ENCODE assay signal across 10 cellular contexts in genomic region chr15:60917469-60918130, GRCh38.
DNase-seq lines count a peak whose midpoint lies in the region; ATAC-seq and TF ChIP-seq lines count a peak whose summit lies in the region.
"Had no signal": no experiment of that assay in that cellular context is flagged by ENCODE, and none has a peak within 500 bp of the region (broad histone marks: within the 10 kb centered on the region; RNA-seq: fewer than 3 reads in every experiment).

No MANE protein-coding gene starts in this region.

- H3K4me2 ChIP-seq in GM23338 = no peak overlapping the region

- no peak overlapping the region for H3K27ac ChIP-seq in GM23338 (ENCODE audit: low read depth)
- H3K27ac ChIP-seq in coronary artery = peak overlapping the region; percentile 67 to 75
- peak overlapping the region; percentile 58 to 85 (median 82) for H3K27ac ChIP-seq in right lobe of liver
- H3K27ac ChIP-seq in skin epidermis = peak overlapping the region in 18 of 21 experiments; percentile 1 to 89 (median 63)
- H3K27ac ChIP-seq in brain microvascular endothelial cell = no peak overlapping the region

- DNase-seq in GM23338 (ENCODE audit: low spot score) (no peak), coronary artery (ENCODE audit: low spot score) (no peak), right lobe of liver (peak; percentile 62 to 84 (median 80)), brain microvascular endothelial cell (no peak), BE2C (no peak), NCI-H526 (lab: John Stamatoyannopoulos, UW) (no peak), DMS 273 treated with DMSO at 0.1 percent for 48 hours (lab: John Stamatoyannopoulos, UW) (no peak)

- H3K27ac Mint-ChIP-seq in GM23338 = peak overlapping the region; percentile 33; the same call in 1 of the 2 replicates

- no peaks in the 10 kb centered on the region for H3F3A ChIP-seq in GM23338 (replicated peaks; ENCODE audit: low read depth)

- H3K9me3 ChIP-seq in right lobe of liver (no peaks in the 10 kb centered on the region), BE2C (no peaks in the 10 kb centered on the region)

- no peaks in the 10 kb centered on the region for H3K27me3 Mint-ChIP-seq in GM23338 (ENCODE audit: insufficient read depth, low read depth, poor library complexity)

- no peaks in the 10 kb centered on the region for H3K9me3 Mint-ChIP-seq in GM23338
- H3K9me3 Mint-ChIP-seq: CD8-positive, alpha-beta memory T cell; stimulated activated effector memory CD8-positive, alpha-beta T cell treated with anti-CD3 and anti-CD28 coated beads, Interleukin-12 subunit alpha, Interleukin-12 subunit beta, amount 100 ng/mL, for 72 hours had no signal

- 17% methylated on average over 16 of the region's 16 CpGs for WGBS in right lobe of liver (ENCODE audit: insufficient coverage, low coverage, low lambda C conversion rate, missing lambda C conversion rate)

- no peak overlapping the region for H3K4me3 Mint-ChIP-seq in GM23338
- H3K4me3 Mint-ChIP-seq: stimulated activated effector memory CD8-positive, alpha-beta T cell treated with anti-CD3 and anti-CD28 coated beads, Interleukin-12 subunit alpha, Interleukin-12 subunit beta, amount 100 ng/mL, for 72 hours had no signal

- ATAC-seq in GM23338 (peak; percentile 15; the same call in 2 of the 3 replicates), right lobe of liver (peak; percentile 61 to 75 (median 70))

- intact Hi-C loops in right lobe of liver (cut with DNase I) = no loop called here

- H3K36me3 ChIP-seq in GM23338 (ENCODE audit: insufficient read depth) = no peaks in the 10 kb centered on the region
- H3K36me3 ChIP-seq in right lobe of liver = no peaks in the 10 kb centered on the region
- no peaks in the 10 kb centered on the region for H3K36me3 ChIP-seq in brain microvascular endothelial cell (replicated peaks)
- H3K36me3 ChIP-seq in BE2C = no peaks in the 10 kb centered on the region

- no peak for TF ChIP-seq CTCF in GM23338 (conservative IDR thresholded peaks at IDR 0.05; ENCODE audit: low read depth in 2 of 2)
- no peak for TF ChIP-seq CTCF in coronary artery (IDR thresholded peaks at IDR 0.05)
- TF ChIP-seq CTCF in right lobe of liver (IDR thresholded peaks at IDR 0.05) = no peak
- TF ChIP-seq CTCF in brain microvascular endothelial cell (IDR thresholded peaks at IDR 0.05; ENCODE audit: low read depth, low read length, missing control alignments) = no peak
- no peak for TF ChIP-seq CTCF in BE2C (IDR thresholded peaks at IDR 0.05; ENCODE audit: low read depth, low read length)

- no peaks in the 10 kb centered on the region for H3K9me2 ChIP-seq in GM23338 (ENCODE audit: insufficient read depth)

- peaks cover 13% of the 10 kb centered on the region for H3K4me1 ChIP-seq in GM23338 (ENCODE audit: insufficient read depth)
- H3K4me1 ChIP-seq in right lobe of liver = peaks cover 0 to 52% (median 16%) of the 10 kb centered on the region in 4 donors
- H3K4me1 ChIP-seq in BE2C = no peaks in the 10 kb centered on the region

- H3K4me3 ChIP-seq in GM23338 (no peak overlapping the region), coronary artery (peak overlapping the region; percentile 52), right lobe of liver (peak overlapping the region in 2 of 3 donors; percentile 14 to 17), skin epidermis (no peak overlapping the region), brain microvascular endothelial cell (ENCODE audit: low read depth, low read length) (no peak overlapping the region), BE2C (ENCODE audit: low read depth, low read length) (no peak overlapping the region)

- peaks cover 47% of the 10 kb centered on the region for H3K4me1 Mint-ChIP-seq in GM23338

- no peaks in the 10 kb centered on the region for H3K79me2 ChIP-seq in GM23338 (replicated peaks; ENCODE audit: insufficient read depth)

- H2AFZ ChIP-seq in GM23338 = no peak overlapping the region

- no peaks in the 10 kb centered on the region for H3K27me3 ChIP-seq in GM23338 (ENCODE audit: insufficient read depth)
- no peaks in the 10 kb centered on the region for H3K27me3 ChIP-seq in right lobe of liver
- no peaks in the 10 kb centered on the region for H3K27me3 ChIP-seq in brain microvascular endothelial cell (replicated peaks)
- H3K27me3 ChIP-seq in BE2C = no peaks in the 10 kb centered on the region

- in situ Hi-C loops in brain microvascular endothelial cell (cut with HindIII; ENCODE audit: low pct_ligation_motif_present, low sequenced_read_pairs) = no loop called here

- H4K20me1 ChIP-seq in GM23338 (replicated peaks; ENCODE audit: insufficient read depth) = no peaks in the 10 kb centered on the region

- TF ChIP-seq POLR2A in right lobe of liver (IDR thresholded peaks at IDR 0.05) = no peak

- no peaks in the 10 kb centered on the region for H3K36me3 Mint-ChIP-seq in GM23338 (ENCODE audit: low read depth)
- H3K36me3 Mint-ChIP-seq: stimulated activated effector memory CD8-positive, alpha-beta T cell treated with anti-CD3 and anti-CD28 coated beads, Interleukin-12 subunit alpha, Interleukin-12 subunit beta, amount 100 ng/mL, for 72 hours had no signal

TF ChIP-seq in GM23338, 12 proteins besides CTCF, POLR2A, EP300 and RAD21:
- TF ChIP-seq NANOG (IDR thresholded peaks at IDR 0.05; ENCODE audit: borderline replicate concordance) (no peak), ZNF114 (CRISPR knock-in tag; IDR thresholded peaks at IDR 0.05) (no peak)
- TF ChIP-seq, protein P1, sequence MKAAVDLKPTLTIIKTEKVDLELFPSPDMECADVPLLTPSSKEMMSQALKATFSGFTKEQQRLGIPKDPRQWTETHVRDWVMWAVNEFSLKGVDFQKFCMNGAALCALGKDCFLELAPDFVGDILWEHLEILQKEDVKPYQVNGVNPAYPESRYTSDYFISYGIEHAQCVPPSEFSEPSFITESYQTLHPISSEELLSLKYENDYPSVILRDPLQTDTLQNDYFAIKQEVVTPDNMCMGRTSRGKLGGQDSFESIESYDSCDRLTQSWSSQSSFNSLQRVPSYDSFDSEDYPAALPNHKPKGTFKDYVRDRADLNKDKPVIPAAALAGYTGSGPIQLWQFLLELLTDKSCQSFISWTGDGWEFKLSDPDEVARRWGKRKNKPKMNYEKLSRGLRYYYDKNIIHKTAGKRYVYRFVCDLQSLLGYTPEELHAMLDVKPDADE (IDR thresholded peaks at IDR 0.05) = no peak
- TF ChIP-seq, protein P2, sequence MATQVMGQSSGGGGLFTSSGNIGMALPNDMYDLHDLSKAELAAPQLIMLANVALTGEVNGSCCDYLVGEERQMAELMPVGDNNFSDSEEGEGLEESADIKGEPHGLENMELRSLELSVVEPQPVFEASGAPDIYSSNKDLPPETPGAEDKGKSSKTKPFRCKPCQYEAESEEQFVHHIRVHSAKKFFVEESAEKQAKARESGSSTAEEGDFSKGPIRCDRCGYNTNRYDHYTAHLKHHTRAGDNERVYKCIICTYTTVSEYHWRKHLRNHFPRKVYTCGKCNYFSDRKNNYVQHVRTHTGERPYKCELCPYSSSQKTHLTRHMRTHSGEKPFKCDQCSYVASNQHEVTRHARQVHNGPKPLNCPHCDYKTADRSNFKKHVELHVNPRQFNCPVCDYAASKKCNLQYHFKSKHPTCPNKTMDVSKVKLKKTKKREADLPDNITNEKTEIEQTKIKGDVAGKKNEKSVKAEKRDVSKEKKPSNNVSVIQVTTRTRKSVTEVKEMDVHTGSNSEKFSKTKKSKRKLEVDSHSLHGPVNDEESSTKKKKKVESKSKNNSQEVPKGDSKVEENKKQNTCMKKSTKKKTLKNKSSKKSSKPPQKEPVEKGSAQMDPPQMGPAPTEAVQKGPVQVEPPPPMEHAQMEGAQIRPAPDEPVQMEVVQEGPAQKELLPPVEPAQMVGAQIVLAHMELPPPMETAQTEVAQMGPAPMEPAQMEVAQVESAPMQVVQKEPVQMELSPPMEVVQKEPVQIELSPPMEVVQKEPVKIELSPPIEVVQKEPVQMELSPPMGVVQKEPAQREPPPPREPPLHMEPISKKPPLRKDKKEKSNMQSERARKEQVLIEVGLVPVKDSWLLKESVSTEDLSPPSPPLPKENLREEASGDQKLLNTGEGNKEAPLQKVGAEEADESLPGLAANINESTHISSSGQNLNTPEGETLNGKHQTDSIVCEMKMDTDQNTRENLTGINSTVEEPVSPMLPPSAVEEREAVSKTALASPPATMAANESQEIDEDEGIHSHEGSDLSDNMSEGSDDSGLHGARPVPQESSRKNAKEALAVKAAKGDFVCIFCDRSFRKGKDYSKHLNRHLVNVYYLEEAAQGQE (IDR thresholded peaks at IDR 0.05; ENCODE audit: unreplicated experiment) = no peak

Comparison
In these comparisons a context has a peak if more than half of its experiments do, and no peak if none do; other contexts are left out.
1. DNase-seq: peak in right lobe of liver (3 of 3); none in GM23338 (single experiment), coronary artery (single experiment), brain microvascular endothelial cell (single experiment), BE2C (single experiment), NCI-H526 (0 of 2) and DMS 273 treated with DMSO at 0.1 percent for 48 hours (single experiment).
2. H3K27ac ChIP-seq: peak in coronary artery (2 of 2), right lobe of liver (3 of 3) and skin epidermis (18 of 21); none in GM23338 (single experiment) and brain microvascular endothelial cell (single experiment).
3. H3K4me3 ChIP-seq: peak in coronary artery (single experiment) and right lobe of liver (2 of 3); none in GM23338 (single experiment), skin epidermis (0 of 7), brain microvascular endothelial cell (single experiment) and BE2C (single experiment).